Comparison of ENCODE assay signal across 8 cellular contexts in the genomic region with DNA sequence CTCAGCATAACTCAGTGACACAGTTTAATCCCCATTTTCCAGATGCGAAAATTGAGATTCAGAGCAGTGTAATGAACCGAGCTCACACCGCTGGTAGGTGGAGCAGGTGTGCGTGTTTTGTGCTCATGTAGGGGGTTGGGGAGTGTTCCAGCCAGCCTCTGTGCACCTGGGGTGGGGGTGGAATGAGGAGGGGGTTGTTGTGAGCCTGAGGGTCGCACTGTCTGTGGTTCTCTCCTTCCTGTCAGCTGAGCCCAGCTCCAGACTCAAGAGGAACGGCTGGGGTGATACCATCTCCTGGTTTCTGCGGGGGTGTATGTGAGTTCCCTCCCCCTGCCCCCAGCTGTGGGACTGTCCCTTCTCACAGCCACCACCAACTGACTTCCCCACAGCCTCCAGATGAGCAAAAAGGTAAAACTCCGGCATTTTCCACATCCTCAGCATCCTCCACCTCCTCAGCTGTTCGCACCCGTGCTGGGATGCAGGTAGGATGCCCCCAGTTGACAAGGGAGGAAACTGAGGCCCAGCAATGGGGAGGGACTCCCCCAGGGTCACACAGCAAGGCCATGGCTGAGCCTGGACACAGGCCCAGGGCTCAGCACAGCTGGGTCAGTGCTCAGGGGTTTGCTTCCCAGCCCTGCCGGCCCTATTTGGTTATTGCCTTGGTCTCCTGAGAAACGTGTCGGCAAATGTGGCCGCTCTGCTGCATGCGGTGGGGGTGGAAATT. TPM values are rescaled to one million over a fixed set of nuclear protein-coding genes. Genes with fewer than 3 reads are reported as not detected.
DNase-seq lines count a peak whose midpoint lies in the region; ATAC-seq and TF ChIP-seq lines count a peak whose summit lies in the region.

No MANE protein-coding gene starts in this region.

- peaks cover 3% of the 10 kb centered on the region for H3K36me3 ChIP-seq in lower lobe of right lung

- DNase-seq in NB4 (ENCODE audit: low read depth) (peak; percentile 92), activated T-cell treated with anti-CD3 and anti-CD28 coated beads for 24 hours (ENCODE audit: low read depth) (peak; percentile 62), lower lobe of right lung (peak; percentile 78)
- peak; percentile 70 for DNase-seq in stimulated activated naive CD4-positive, alpha-beta T cell treated with Interleukin-2 at 50 U/mL for 16 hours (lab: John Stamatoyannopoulos, UW)

- intact Hi-C loops in lower lobe of right lung (cut with DNase I), result no loop called here

- TF ChIP-seq POLR2A in NB4 (IDR thresholded peaks at IDR 0.05; ENCODE audit: extremely low read depth, insufficient read length), result peak; percentile 27

- H3K4me1 ChIP-seq in lower lobe of right lung, result peaks cover 33% of the 10 kb centered on the region

- no peaks in the 10 kb centered on the region for H3K9me3 ChIP-seq in lower lobe of right lung

- peak overlapping the region; percentile 65 for H3K4me3 ChIP-seq in NB4 (ENCODE audit: low read depth, low read length)
- H3K4me3 ChIP-seq in lower lobe of right lung, result peak overlapping the region; percentile 53

- no peak for TF ChIP-seq CTCF in NB4 (IDR thresholded peaks at IDR 0.05; ENCODE audit: low read depth, low read length)
- TF ChIP-seq CTCF in lower lobe of right lung (IDR thresholded peaks at IDR 0.05), result no peak

- H3K27ac ChIP-seq in lower lobe of right lung, result peak overlapping the region; percentile 43

- ATAC-seq in GM18907 (IDR thresholded peaks at IDR 0.05; ENCODE audit: unreplicated experiment), result peak; percentile 34
- ATAC-seq in lower lobe of right lung, result peak in 1 of 2 donors; percentile 38
- ATAC-seq in HG02610 (IDR thresholded peaks at IDR 0.05; ENCODE audit: unreplicated experiment), result no peak
- no peak for ATAC-seq in GM18519 (IDR thresholded peaks at IDR 0.05; ENCODE audit: low FRiP score, unreplicated experiment)
- ATAC-seq in HG02885 (IDR thresholded peaks at IDR 0.05; ENCODE audit: poor library complexity, unreplicated experiment), result no peak

- H3K27me3 ChIP-seq in lower lobe of right lung (ENCODE audit: low read depth), result no peaks in the 10 kb centered on the region

RNA-seq across cellular contexts. Expression of a gene that starts 2.1 kb away (rescaled TPM):
- total RNA-seq in lower lobe of right lung, result 59.4 TPM

RNA-seq across cellular contexts. Expression of a gene that starts 9.5 kb away (rescaled TPM):
- 96.2 TPM for total RNA-seq in lower lobe of right lung

RNA-seq across cellular contexts. Expression of a gene that starts 26.3 kb away (rescaled TPM):
- 55.4 TPM for total RNA-seq in lower lobe of right lung

RNA-seq across cellular contexts. Expression of a gene that starts 41.3 kb away (rescaled TPM):
- total RNA-seq in lower lobe of right lung, result 16.5 TPM
